21 cellular contexts compared by ENCODE assay signal in the genomic region with DNA sequence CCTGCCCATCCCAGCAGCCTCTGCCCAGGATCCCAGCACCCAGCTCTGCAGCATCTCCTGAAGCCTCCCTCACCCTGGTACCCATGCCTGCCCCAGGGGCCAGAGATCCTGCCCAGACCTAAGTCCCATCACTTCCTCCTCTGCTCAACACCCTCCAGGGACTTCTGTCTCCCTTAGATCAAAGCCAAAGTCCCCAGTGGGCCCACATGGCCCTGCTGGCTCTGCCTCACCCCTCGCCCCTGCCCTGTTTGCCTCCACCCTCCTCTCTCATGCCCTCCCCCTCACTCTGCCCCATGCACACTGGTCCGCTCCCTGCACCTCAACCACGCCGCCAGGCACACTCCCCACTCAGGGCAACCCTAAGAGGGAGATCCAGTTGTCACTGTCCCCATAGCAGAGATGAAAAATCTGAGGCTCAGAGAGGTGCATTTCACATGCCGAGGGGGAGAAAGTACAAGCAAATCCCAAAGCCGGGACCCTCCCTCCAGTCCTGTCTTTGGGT.
"Had no signal": no experiment of that assay in that cellular context is flagged by ENCODE, and none has a peak within 500 bp of the region (broad histone marks: within the 10 kb centered on the region; RNA-seq: fewer than 3 reads in every experiment).

No MANE protein-coding gene starts in this region.

- H3K4me3 ChIP-seq: coronary artery, esophagus squamous epithelium, gastroesophageal sphincter, left ventricle myocardium inferior, mucosa of descending colon, suprapubic skin, transverse colon, uterus had no signal

- ATAC-seq: activated CD4-positive, CD25-positive, alpha-beta regulatory T cell treated with anti-CD3 and anti-CD28 coated beads, Interleukin-2, amount 50 U/mL, for 24 hours; activated CD8-positive, alpha-beta T cell treated with anti-CD3 and anti-CD28 coated beads, Interleukin-2, amount 10 ng/mL, durations not matched to agents 7 days and 5 days; gastroesophageal sphincter; mucosa of descending colon; stimulated activated naive CD8-positive, alpha-beta T cell treated with anti-CD3 and anti-CD28 coated beads, Interleukin-15, amount 100 ng/mL, for 72 hours had no signal

- DNase-seq: activated CD4-positive, alpha-beta T cell treated with anti-CD3 and anti-CD28 coated beads, Interleukin-2, amount 50 U/mL, for 1 hour; activated CD8-positive, alpha-beta T cell treated with anti-CD3 and anti-CD28 coated beads, Interleukin-2, amount 10 ng/mL, durations not matched to agents 7 days and 5 days; activated naive CD8-positive, alpha-beta T cell treated with anti-CD3 and anti-CD28 coated beads, Interleukin-2, amount 10 ng/mL, durations not matched to agents 7 days and 5 days; amygdala; esophagus squamous epithelium; hypothalamus; left ventricle myocardium inferior; mesendoderm; mucosa of descending colon; stimulated activated CD4-positive, alpha-beta T cell treated with anti-CD3 and anti-CD28 coated beads, Interleukin-12 subunit alpha, Interleukin-12 subunit beta, amount 100 ng/mL, for 4 hours; stimulated activated CD4-positive, alpha-beta T cell treated with anti-CD3 and anti-CD28 coated beads, Interleukin-4, amount 100 ng/mL, for 4 hours; stimulated activated naive CD8-positive, alpha-beta T cell treated with anti-CD3 and anti-CD28 coated beads, Interleukin-15, amount 100 ng/mL, for 72 hours; transverse colon; uterus had no signal

- H3K36me3 ChIP-seq: esophagus squamous epithelium, gastroesophageal sphincter, left ventricle myocardium inferior, suprapubic skin, transverse colon, uterus had no signal

- H3K4me3 Mint-ChIP-seq: activated CD8-positive, alpha-beta T cell treated with anti-CD3 and anti-CD28 coated beads, Interleukin-2, amount 10 ng/mL, durations not matched to agents 7 days and 5 days; activated naive CD8-positive, alpha-beta T cell treated with anti-CD3 and anti-CD28 coated beads, Interleukin-2, amount 10 ng/mL, durations not matched to agents 7 days and 5 days; activated T-helper 1 cell treated with anti-CD3 and anti-CD28 coated beads, Interleukin-12 subunit alpha, Interleukin-12 subunit beta, Interleukin-2, Interleukin-4 antibody, amounts not matched to agents 30 ng/mL and 10 ng/mL and 1 ng/mL, durations not matched to agents 14 hours and 24 hours and 36 hours; neural crest cell; stimulated activated naive CD8-positive, alpha-beta T cell treated with anti-CD3 and anti-CD28 coated beads, Interleukin-15, amount 100 ng/mL, for 72 hours had no signal

- H3K27ac Mint-ChIP-seq: activated CD8-positive, alpha-beta T cell treated with anti-CD3 and anti-CD28 coated beads, Interleukin-2, amount 10 ng/mL, durations not matched to agents 7 days and 5 days; activated naive CD8-positive, alpha-beta T cell treated with anti-CD3 and anti-CD28 coated beads, Interleukin-2, amount 10 ng/mL, durations not matched to agents 7 days and 5 days; activated T-helper 1 cell treated with anti-CD3 and anti-CD28 coated beads, Interleukin-12 subunit alpha, Interleukin-12 subunit beta, Interleukin-2, Interleukin-4 antibody, amounts not matched to agents 30 ng/mL and 10 ng/mL and 1 ng/mL, durations not matched to agents 14 hours and 24 hours and 36 hours; progenitor cell of endocrine pancreas; stimulated activated naive CD8-positive, alpha-beta T cell treated with anti-CD3 and anti-CD28 coated beads, Interleukin-15, amount 100 ng/mL, for 72 hours had no signal

- H3K36me3 Mint-ChIP-seq: activated naive CD8-positive, alpha-beta T cell treated with anti-CD3 and anti-CD28 coated beads, Interleukin-2, amount 10 ng/mL, durations not matched to agents 7 days and 5 days had no signal

- H3K27me3 ChIP-seq: uterus had no signal

- H3K9me3 Mint-ChIP-seq: activated naive CD8-positive, alpha-beta T cell treated with anti-CD3 and anti-CD28 coated beads, Interleukin-2, amount 10 ng/mL, durations not matched to agents 7 days and 5 days; activated T-helper 1 cell treated with anti-CD3 and anti-CD28 coated beads, Interleukin-12 subunit alpha, Interleukin-12 subunit beta, Interleukin-2, Interleukin-4 antibody, amounts not matched to agents 30 ng/mL and 10 ng/mL and 1 ng/mL, durations not matched to agents 14 hours and 24 hours and 36 hours; neural crest cell had no signal

- H3K9me3 ChIP-seq: mucosa of descending colon, suprapubic skin, transverse colon had no signal

- H3K27ac ChIP-seq: coronary artery, esophagus squamous epithelium, gastroesophageal sphincter, left ventricle myocardium inferior, suprapubic skin, transverse colon, uterus had no signal

- H3K4me1 ChIP-seq: transverse colon, uterus had no signal
